Comparison of ENCODE assay signal across 1 cellular context in the genomic region with DNA sequence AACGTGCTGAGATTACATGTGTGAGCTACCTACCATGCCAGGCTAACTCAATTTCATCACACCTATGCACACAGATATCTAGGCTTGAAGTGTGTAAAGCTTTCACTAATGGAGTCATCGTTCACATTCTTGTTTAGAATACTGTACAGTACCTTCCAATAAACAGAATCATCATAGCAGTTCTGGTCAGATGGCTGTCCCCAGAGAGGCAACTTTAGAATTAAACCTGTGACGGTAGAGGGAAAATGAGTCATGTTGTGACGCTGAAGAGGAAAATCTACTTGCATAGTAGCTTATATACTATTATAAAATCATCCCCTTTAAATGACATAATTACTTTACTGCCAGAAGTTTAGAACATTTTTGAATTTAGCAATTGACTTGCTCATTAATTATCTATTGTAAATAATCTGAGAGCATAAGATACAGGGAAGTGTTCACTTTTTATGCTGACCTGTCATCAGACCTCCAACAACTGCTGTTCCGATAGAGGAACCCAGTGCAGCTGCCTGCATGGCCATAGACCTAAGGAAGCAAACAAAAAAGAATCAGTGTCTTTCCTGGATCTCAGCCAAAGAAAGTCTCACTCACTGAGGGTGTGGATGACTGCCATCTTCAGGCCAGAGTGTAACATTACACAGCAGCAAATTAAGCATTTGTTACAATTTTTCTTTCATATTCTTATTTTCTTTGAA.
TF ChIP-seq lines count a peak whose summit lies in the region.

No MANE protein-coding gene starts in this region.

TF ChIP-seq in K562, 482 proteins besides CTCF, POLR2A, EP300 and RAD21 (continued from another document):
- TF ChIP-seq, protein P1, sequence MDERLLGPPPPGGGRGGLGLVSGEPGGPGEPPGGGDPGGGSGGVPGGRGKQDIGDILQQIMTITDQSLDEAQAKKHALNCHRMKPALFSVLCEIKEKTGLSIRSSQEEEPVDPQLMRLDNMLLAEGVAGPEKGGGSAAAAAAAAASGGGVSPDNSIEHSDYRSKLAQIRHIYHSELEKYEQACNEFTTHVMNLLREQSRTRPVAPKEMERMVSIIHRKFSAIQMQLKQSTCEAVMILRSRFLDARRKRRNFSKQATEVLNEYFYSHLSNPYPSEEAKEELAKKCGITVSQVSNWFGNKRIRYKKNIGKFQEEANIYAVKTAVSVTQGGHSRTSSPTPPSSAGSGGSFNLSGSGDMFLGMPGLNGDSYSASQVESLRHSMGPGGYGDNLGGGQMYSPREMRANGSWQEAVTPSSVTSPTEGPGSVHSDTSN (CRISPR knock-in tag; IDR thresholded peaks at IDR 0.05; ENCODE audit: low read depth): no peak
- TF ChIP-seq, protein P1 (tag; conservative IDR thresholded peaks at IDR 0.05; ENCODE audit: low read depth): 0 out of 2 replicates have a peak, but pooled peaks have one; percentile 19
- 0 out of 2 replicates have a peak, but pooled peaks have one; percentile 14 for TF ChIP-seq ARID2 (IDR thresholded peaks at IDR 0.05)
- TF ChIP-seq YY1 (IDR thresholded peaks at IDR 0.05; ENCODE audit: borderline replicate concordance in 1 of 3, control insufficient read depth in 1 of 3, extremely low read depth in 1 of 3, insufficient read depth in 3 of 3, insufficient read length in 1 of 3, insufficient replicate concordance in 2 of 3, low read depth in 1 of 3, low read length in 2 of 3): no peak
- peak; percentile 70 for TF ChIP-seq POLR2AphosphoS5 (IDR thresholded peaks at IDR 0.05; ENCODE audit: control insufficient read depth, insufficient read depth, low read depth, low read length)
- peak; percentile 10; the same call in 1 of the 2 replicates for TF ChIP-seq SMARCA5 (IDR thresholded peaks at IDR 0.05)
- peak; percentile 50 for TF ChIP-seq SMC3 (conservative IDR thresholded peaks at IDR 0.05; ENCODE audit: insufficient read depth, low read depth, low read length)
- no peak for TF ChIP-seq HOXB6 (CRISPR knock-in tag; IDR thresholded peaks at IDR 0.05; ENCODE audit: borderline replicate concordance)
- peak; percentile 50; the same call in 1 of the 2 replicates for TF ChIP-seq C11orf30 (IDR thresholded peaks at IDR 0.05; ENCODE audit: low read depth)
- TF ChIP-seq MYC (IDR thresholded peaks at IDR 0.05; ENCODE audit: low read depth, low read length): no peak
- no peak for TF ChIP-seq MYC (CRISPR knock-in tag; IDR thresholded peaks at IDR 0.05; ENCODE audit: borderline replicate concordance, low read depth)
- peak in 1 of 2 experiments; percentile 27 for TF ChIP-seq NCOA2 (IDR thresholded peaks at IDR 0.05; ENCODE audit: partially characterized antibody in 2 of 2)
- TF ChIP-seq MAFG (tag; conservative IDR thresholded peaks at IDR 0.05): peak; percentile 36; the same call in 1 of the 2 replicates
- peak in 1 of 2 experiments; percentile 63; a peak in 1 of 4 replicates for TF ChIP-seq ARNT (IDR thresholded peaks at IDR 0.05)
- TF ChIP-seq MTA2 (IDR thresholded peaks at IDR 0.05; ENCODE audit: low read depth): no peak
- TF ChIP-seq HDAC2 (IDR thresholded peaks at IDR 0.05): 0 out of 2 replicates have a peak, but pooled peaks have one; percentile 27
- peak; percentile 58 for TF ChIP-seq SMAD1 (IDR thresholded peaks at IDR 0.05; ENCODE audit: low read depth, low read length, partially characterized antibody)
- 0 out of 2 replicates have a peak, but pooled peaks have one; percentile 13 for TF ChIP-seq KLF16 (IDR thresholded peaks at IDR 0.05)
- TF ChIP-seq, protein P2, sequence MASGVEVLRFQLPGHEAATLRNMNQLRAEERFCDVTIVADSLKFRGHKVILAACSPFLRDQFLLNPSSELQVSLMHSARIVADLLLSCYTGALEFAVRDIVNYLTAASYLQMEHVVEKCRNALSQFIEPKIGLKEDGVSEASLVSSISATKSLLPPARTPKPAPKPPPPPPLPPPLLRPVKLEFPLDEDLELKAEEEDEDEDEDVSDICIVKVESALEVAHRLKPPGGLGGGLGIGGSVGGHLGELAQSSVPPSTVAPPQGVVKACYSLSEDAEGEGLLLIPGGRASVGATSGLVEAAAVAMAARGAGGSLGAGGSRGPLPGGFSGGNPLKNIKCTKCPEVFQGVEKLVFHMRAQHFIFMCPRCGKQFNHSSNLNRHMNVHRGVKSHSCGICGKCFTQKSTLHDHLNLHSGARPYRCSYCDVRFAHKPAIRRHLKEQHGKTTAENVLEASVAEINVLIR (CRISPR knock-in tag; IDR thresholded peaks at IDR 0.05): no peak
- TF ChIP-seq RFX5 (IDR thresholded peaks at IDR 0.05; ENCODE audit: low read depth, low read length): no peak
- TF ChIP-seq NFXL1 (CRISPR knock-in tag; IDR thresholded peaks at IDR 0.05): no peak
- peak; percentile 78; the same call in 1 of the 2 replicates for TF ChIP-seq POLR2AphosphoS2 (IDR thresholded peaks at IDR 0.05; ENCODE audit: low read length)
- TF ChIP-seq, protein P3, sequence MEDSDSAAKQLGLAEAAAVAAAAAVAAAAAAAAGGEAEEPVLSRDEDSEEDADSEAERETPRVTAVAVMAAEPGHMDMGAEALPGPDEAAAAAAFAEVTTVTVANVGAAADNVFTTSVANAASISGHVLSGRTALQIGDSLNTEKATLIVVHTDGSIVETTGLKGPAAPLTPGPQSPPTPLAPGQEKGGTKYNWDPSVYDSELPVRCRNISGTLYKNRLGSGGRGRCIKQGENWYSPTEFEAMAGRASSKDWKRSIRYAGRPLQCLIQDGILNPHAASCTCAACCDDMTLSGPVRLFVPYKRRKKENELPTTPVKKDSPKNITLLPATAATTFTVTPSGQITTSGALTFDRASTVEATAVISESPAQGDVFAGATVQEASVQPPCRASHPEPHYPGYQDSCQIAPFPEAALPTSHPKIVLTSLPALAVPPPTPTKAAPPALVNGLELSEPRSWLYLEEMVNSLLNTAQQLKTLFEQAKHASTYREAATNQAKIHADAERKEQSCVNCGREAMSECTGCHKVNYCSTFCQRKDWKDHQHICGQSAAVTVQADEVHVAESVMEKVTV (CRISPR knock-in tag; IDR thresholded peaks at IDR 0.05): peak; percentile 67
- TF ChIP-seq EWSR1 (IDR thresholded peaks at IDR 0.05; ENCODE audit: borderline replicate concordance, low read depth, partially characterized antibody): no peak
- peak; percentile 45 to 69; a peak in 3 of 4 replicates for TF ChIP-seq KDM1A (IDR thresholded peaks at IDR 0.05)
- TF ChIP-seq HDAC1 (IDR thresholded peaks at IDR 0.05): 0 out of 4 replicates have a peak, but pooled peaks of 1 of the 2 experiments have one; percentile 31
- 0 out of 2 replicates have a peak, but pooled peaks have one; percentile 27 for TF ChIP-seq ZNF24 (IDR thresholded peaks at IDR 0.05)
- no peak for TF ChIP-seq ZNF76 (CRISPR knock-in tag; IDR thresholded peaks at IDR 0.05; ENCODE audit: borderline replicate concordance)
- TF ChIP-seq NFIX (CRISPR knock-in tag; IDR thresholded peaks at IDR 0.05; ENCODE audit: low read depth): peak; percentile 50
- TF ChIP-seq, protein P4, sequence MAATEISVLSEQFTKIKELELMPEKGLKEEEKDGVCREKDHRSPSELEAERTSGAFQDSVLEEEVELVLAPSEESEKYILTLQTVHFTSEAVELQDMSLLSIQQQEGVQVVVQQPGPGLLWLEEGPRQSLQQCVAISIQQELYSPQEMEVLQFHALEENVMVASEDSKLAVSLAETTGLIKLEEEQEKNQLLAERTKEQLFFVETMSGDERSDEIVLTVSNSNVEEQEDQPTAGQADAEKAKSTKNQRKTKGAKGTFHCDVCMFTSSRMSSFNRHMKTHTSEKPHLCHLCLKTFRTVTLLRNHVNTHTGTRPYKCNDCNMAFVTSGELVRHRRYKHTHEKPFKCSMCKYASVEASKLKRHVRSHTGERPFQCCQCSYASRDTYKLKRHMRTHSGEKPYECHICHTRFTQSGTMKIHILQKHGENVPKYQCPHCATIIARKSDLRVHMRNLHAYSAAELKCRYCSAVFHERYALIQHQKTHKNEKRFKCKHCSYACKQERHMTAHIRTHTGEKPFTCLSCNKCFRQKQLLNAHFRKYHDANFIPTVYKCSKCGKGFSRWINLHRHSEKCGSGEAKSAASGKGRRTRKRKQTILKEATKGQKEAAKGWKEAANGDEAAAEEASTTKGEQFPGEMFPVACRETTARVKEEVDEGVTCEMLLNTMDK (IDR thresholded peaks at IDR 0.05; ENCODE audit: borderline replicate concordance, insufficient read depth, low read depth, low read length, poor library complexity, severe bottlenecking): no peak
- 0 out of 2 replicates have a peak, but pooled peaks have one; percentile 4 for TF ChIP-seq TAL1 (IDR thresholded peaks at IDR 0.05)
- TF ChIP-seq ZNF316 (IDR thresholded peaks at IDR 0.05): peak; percentile 75
- peak in 1 of 2 experiments; percentile 81; a peak in 2 of 4 replicates for TF ChIP-seq RCOR1 (IDR thresholded peaks at IDR 0.05; ENCODE audit: borderline replicate concordance in 1 of 2, low read depth in 2 of 2, low read length in 2 of 2)
- peak; percentile 99 for TF ChIP-seq NFIC (IDR thresholded peaks at IDR 0.05)
- no peak for TF ChIP-seq NELFE (IDR thresholded peaks at IDR 0.05; ENCODE audit: insufficient read depth, insufficient read length)
- TF ChIP-seq JUND (IDR thresholded peaks at IDR 0.05; ENCODE audit: borderline replicate concordance, low read depth, low read length): 0 out of 2 replicates have a peak, but pooled peaks have one; percentile 33
- no peak; the same call in 2 of the 3 replicates for TF ChIP-seq JUND (tag; IDR thresholded peaks at IDR 0.05; ENCODE audit: borderline replicate concordance, low read depth, low read length)
- peak; percentile 34; the same call in 1 of the 2 replicates for TF ChIP-seq TEAD4 (IDR thresholded peaks at IDR 0.05; ENCODE audit: low read length)
- no peak for TF ChIP-seq TEAD4 (CRISPR knock-in tag; IDR thresholded peaks at IDR 0.05; ENCODE audit: borderline replicate concordance)
- TF ChIP-seq, protein P5, sequence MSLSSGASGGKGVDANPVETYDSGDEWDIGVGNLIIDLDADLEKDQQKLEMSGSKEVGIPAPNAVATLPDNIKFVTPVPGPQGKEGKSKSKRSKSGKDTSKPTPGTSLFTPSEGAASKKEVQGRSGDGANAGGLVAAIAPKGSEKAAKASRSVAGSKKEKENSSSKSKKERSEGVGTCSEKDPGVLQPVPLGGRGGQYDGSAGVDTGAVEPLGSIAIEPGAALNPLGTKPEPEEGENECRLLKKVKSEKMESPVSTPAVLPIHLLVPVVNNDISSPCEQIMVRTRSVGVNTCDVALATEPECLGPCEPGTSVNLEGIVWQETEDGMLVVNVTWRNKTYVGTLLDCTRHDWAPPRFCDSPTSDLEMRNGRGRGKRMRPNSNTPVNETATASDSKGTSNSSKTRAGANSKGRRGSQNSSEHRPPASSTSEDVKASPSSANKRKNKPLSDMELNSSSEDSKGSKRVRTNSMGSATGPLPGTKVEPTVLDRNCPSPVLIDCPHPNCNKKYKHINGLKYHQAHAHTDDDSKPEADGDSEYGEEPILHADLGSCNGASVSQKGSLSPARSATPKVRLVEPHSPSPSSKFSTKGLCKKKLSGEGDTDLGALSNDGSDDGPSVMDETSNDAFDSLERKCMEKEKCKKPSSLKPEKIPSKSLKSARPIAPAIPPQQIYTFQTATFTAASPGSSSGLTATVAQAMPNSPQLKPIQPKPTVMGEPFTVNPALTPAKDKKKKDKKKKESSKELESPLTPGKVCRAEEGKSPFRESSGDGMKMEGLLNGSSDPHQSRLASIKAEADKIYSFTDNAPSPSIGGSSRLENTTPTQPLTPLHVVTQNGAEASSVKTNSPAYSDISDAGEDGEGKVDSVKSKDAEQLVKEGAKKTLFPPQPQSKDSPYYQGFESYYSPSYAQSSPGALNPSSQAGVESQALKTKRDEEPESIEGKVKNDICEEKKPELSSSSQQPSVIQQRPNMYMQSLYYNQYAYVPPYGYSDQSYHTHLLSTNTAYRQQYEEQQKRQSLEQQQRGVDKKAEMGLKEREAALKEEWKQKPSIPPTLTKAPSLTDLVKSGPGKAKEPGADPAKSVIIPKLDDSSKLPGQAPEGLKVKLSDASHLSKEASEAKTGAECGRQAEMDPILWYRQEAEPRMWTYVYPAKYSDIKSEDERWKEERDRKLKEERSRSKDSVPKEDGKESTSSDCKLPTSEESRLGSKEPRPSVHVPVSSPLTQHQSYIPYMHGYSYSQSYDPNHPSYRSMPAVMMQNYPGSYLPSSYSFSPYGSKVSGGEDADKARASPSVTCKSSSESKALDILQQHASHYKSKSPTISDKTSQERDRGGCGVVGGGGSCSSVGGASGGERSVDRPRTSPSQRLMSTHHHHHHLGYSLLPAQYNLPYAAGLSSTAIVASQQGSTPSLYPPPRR (CRISPR knock-in tag; IDR thresholded peaks at IDR 0.05; ENCODE audit: borderline replicate concordance): no peak
- no peak for TF ChIP-seq ATF1 (CRISPR knock-in tag; IDR thresholded peaks at IDR 0.05)
- TF ChIP-seq ATF1 (tag; IDR thresholded peaks at IDR 0.05): 0 out of 2 replicates have a peak, but pooled peaks have one; percentile 15
TF ChIP-seq in K562: peak in this region for 27.
